In genomic region chr9:86705474-86705873, GRCh38 we compare ENCODE assay signal across 17 cellular contexts.
"Had no signal": no experiment of that assay in that cellular context is flagged by ENCODE, and none has a peak within 500 bp of the region (broad histone marks: within the 10 kb centered on the region; RNA-seq: fewer than 3 reads in every experiment).

No MANE protein-coding gene starts in this region.

- H3K79me2 ChIP-seq: parathyroid adenoma had no signal

- H3K9ac ChIP-seq: neural progenitor cell, parathyroid adenoma had no signal

- ATAC-seq: gastroesophageal sphincter, heart right ventricle, left colon, lower lobe of right lung, upper lobe of right lung had no signal

- H2AFZ ChIP-seq: neural progenitor cell, parathyroid adenoma had no signal

- H3K27ac ChIP-seq: gastroesophageal sphincter, heart right ventricle, lower lobe of right lung, neural progenitor cell, parathyroid adenoma, sigmoid colon, stomach, thoracic aorta, upper lobe of right lung had no signal

- H3K36me3 Mint-ChIP-seq: activated naive CD8-positive, alpha-beta T cell treated with anti-CD3 and anti-CD28 coated beads for 36 hours; neural progenitor cell had no signal

- DNase-seq: activated CD4-positive, alpha-beta T cell treated with anti-CD3 and anti-CD28 coated beads, Interleukin-2, amount 10 ng/mL, durations not matched to agents 7 days and 5 days; activated CD4-positive, CD25-positive, alpha-beta regulatory T cell; activated CD8-positive, alpha-beta memory T cell treated with anti-CD3 and anti-CD28 coated beads, Interleukin-2, amount 50 U/mL, for 48 hours; activated naive CD8-positive, alpha-beta T cell treated with anti-CD3 and anti-CD28 coated beads for 36 hours; aorta; heart right ventricle; left colon; lower lobe of right lung; midbrain; sigmoid colon; stimulated activated CD4-positive, alpha-beta T cell treated with anti-CD3 and anti-CD28 coated beads, Interleukin-1b, Interleukin-23, amount 100 ng/mL, for 48 hours; stomach; upper lobe of right lung had no signal

- H3K4me2 ChIP-seq: neural progenitor cell had no signal

- H3K9me3 ChIP-seq: gastroesophageal sphincter, heart right ventricle, lower lobe of right lung, sigmoid colon, stomach, thoracic aorta, upper lobe of right lung had no signal

- H3K27me3 Mint-ChIP-seq: activated naive CD8-positive, alpha-beta T cell treated with anti-CD3 and anti-CD28 coated beads for 36 hours had no signal

- H3K27me3 ChIP-seq: gastroesophageal sphincter, heart right ventricle, neural progenitor cell, sigmoid colon, stomach, upper lobe of right lung had no signal

- H3K27ac Mint-ChIP-seq: activated CD4-positive, alpha-beta T cell treated with anti-CD3 and anti-CD28 coated beads, Interleukin-2, amount 10 ng/mL, durations not matched to agents 7 days and 5 days; activated naive CD8-positive, alpha-beta T cell treated with anti-CD3 and anti-CD28 coated beads for 36 hours; neural progenitor cell had no signal

- H3K4me1 Mint-ChIP-seq: activated CD4-positive, alpha-beta T cell treated with anti-CD3 and anti-CD28 coated beads, Interleukin-2, amount 10 ng/mL, durations not matched to agents 7 days and 5 days; activated naive CD8-positive, alpha-beta T cell treated with anti-CD3 and anti-CD28 coated beads for 36 hours had no signal

- H3K4me3 ChIP-seq: gastroesophageal sphincter, heart right ventricle, lower lobe of right lung, neural progenitor cell, sigmoid colon, stomach, thoracic aorta, upper lobe of right lung had no signal

- H3K4me1 ChIP-seq: lower lobe of right lung, neural progenitor cell, parathyroid adenoma, upper lobe of right lung had no signal

- H3K4me3 Mint-ChIP-seq: activated CD4-positive, alpha-beta T cell treated with anti-CD3 and anti-CD28 coated beads, Interleukin-2, amount 10 ng/mL, durations not matched to agents 7 days and 5 days; activated naive CD8-positive, alpha-beta T cell treated with anti-CD3 and anti-CD28 coated beads for 36 hours; neural progenitor cell had no signal

- H3K36me3 ChIP-seq: gastroesophageal sphincter, heart right ventricle, lower lobe of right lung, neural progenitor cell, sigmoid colon, stomach, thoracic aorta, upper lobe of right lung had no signal

- H3K9me3 Mint-ChIP-seq: activated CD4-positive, alpha-beta T cell treated with anti-CD3 and anti-CD28 coated beads, Interleukin-2, amount 10 ng/mL, durations not matched to agents 7 days and 5 days; activated naive CD8-positive, alpha-beta T cell treated with anti-CD3 and anti-CD28 coated beads for 36 hours; neural progenitor cell had no signal
